In the genomic region with DNA sequence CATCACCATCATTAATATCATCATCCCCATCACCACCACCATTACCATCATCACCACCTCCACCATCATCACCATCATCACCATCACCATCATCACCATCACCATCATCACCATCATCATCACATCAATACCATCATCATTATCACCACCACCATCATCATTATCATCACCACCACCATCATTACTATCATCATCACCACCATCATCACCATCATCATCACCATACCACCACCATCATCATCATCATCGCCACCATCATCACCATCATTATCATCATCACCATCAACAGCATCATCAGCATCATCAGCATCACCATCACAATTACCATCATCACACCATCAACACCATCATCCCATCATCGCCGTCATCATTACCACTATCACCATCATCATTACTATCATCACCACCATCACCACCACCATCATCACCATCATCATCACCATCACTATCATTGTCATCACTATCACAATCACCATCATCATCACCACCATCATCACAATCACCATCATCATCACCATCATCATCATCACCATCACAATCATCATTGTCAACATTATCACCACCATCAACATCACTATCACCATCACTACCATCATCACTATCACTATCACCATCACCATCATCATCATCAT, we compare ENCODE assay signal across 26 cellular contexts.
"Had no signal": no experiment of that assay in that cellular context is flagged by ENCODE, and none has a peak within 500 bp of the region (broad histone marks: within the 10 kb centered on the region; RNA-seq: fewer than 3 reads in every experiment).

No MANE protein-coding gene starts in this region.

- H3K4me1 ChIP-seq: left lung, right atrium auricular region, stomach, testis, thyroid gland, transverse colon, upper lobe of left lung had no signal

- H3K9me3 Mint-ChIP-seq: natural killer cell treated with Interleukin-12 subunit alpha and Interleukin-12 subunit beta and Interleukin-15 and Interleukin-18, amount 100 ng/mL, for 72 hours; stimulated activated naive B cell treated with anti-CD40 and anti-IgM and Interleukin-4, amounts not matched to agents 10 μg/mL and 1 μg/mL and 100 μg/mL, for 72 hours had no signal

- H3K27ac Mint-ChIP-seq: mesothelial cell of epicardium; naive B cell; natural killer cell treated with Interleukin-12 subunit alpha and Interleukin-12 subunit beta and Interleukin-15 and Interleukin-18, amount 100 ng/mL, for 72 hours; progenitor cell of endocrine pancreas; stimulated activated naive B cell treated with anti-CD40 and anti-IgM and Interleukin-4, amounts not matched to agents 10 μg/mL and 1 μg/mL and 100 μg/mL, for 72 hours had no signal

- H3K4me1 Mint-ChIP-seq: mesothelial cell of epicardium; naive B cell; stimulated activated naive B cell treated with anti-CD40 and anti-IgM and Interleukin-4, amounts not matched to agents 10 μg/mL and 1 μg/mL and 100 μg/mL, for 72 hours had no signal

- ATAC-seq: left colon; left lung; natural killer cell treated with Interleukin-12 subunit alpha and Interleukin-12 subunit beta and Interleukin-15 and Interleukin-18, amount 100 ng/mL, for 72 hours; sciatic nerve; stimulated activated naive B cell treated with anti-CD40 and anti-IgM and Interleukin-4, amounts not matched to agents 10 μg/mL and 1 μg/mL and 100 μg/mL, for 72 hours; stimulated activated naive CD8-positive, alpha-beta T cell treated with anti-CD3 and anti-CD28 coated beads, Interleukin-15, Interleukin-2, amounts not matched to agents 100 U/mL and 50 U/mL, for 24 hours had no signal

- DNase-seq: kidney glomerular epithelial cell; left colon; left lung; mesendoderm; naive B cell; ovary; stimulated activated CD4-positive, alpha-beta T cell treated with anti-CD3 and anti-CD28 coated beads, Interleukin-12 subunit alpha, Interleukin-12 subunit beta, amount 100 ng/mL, for 4 hours; stimulated activated CD4-positive, alpha-beta T cell treated with anti-CD3 and anti-CD28 coated beads, Interleukin-15, amount 100 ng/mL, for 24 hours; stimulated activated CD4-positive, alpha-beta T cell treated with anti-CD3 and anti-CD28 coated beads, Interleukin-2, amount 100 ng/mL, for 24 hours; stimulated activated CD4-positive, alpha-beta T cell treated with anti-CD3 and anti-CD28 coated beads, Interleukin-4, amount 100 ng/mL, for 1 hour; stimulated activated naive B cell treated with anti-CD40 and anti-IgM and Interleukin-4, amounts not matched to agents 10 μg/mL and 1 μg/mL and 100 μg/mL, for 72 hours; stimulated activated naive CD8-positive, alpha-beta T cell treated with anti-CD3 and anti-CD28 coated beads, Interleukin-15, Interleukin-2, amounts not matched to agents 100 U/mL and 50 U/mL, for 24 hours; stomach; testis; thyroid gland; transverse colon; upper lobe of left lung had no signal

- H3K27me3 ChIP-seq: hepatocyte, left lung, ovary, right atrium auricular region, stomach, testis, thyroid gland, transverse colon, upper lobe of left lung had no signal

- H3K36me3 ChIP-seq: left lung, ovary, right atrium auricular region, stomach, thyroid gland, transverse colon, upper lobe of left lung had no signal

- FAIRE-seq: keratinocyte had no signal

- H3K4me3 ChIP-seq: hepatocyte, left lung, lung, ovary, right atrium auricular region, skin epidermis, stomach, testis, thyroid gland, transverse colon, upper lobe of left lung had no signal

- H3K27ac ChIP-seq: hepatocyte, left lung, ovary, right atrium auricular region, skin epidermis, stomach, testis, thyroid gland, transverse colon, upper lobe of left lung had no signal

- H3K4me2 ChIP-seq: hepatocyte had no signal

- H3K79me2 ChIP-seq: hepatocyte had no signal

- H3K9me3 ChIP-seq: left lung, ovary, right atrium auricular region, stomach, testis, thyroid gland, transverse colon, upper lobe of left lung had no signal

- H3K27me3 Mint-ChIP-seq: naive B cell, progenitor cell of endocrine pancreas had no signal

- H2AFZ ChIP-seq: hepatocyte had no signal

- H3K4me3 Mint-ChIP-seq: mesothelial cell of epicardium; naive B cell; natural killer cell treated with Interleukin-12 subunit alpha and Interleukin-12 subunit beta and Interleukin-15 and Interleukin-18, amount 100 ng/mL, for 72 hours; stimulated activated naive B cell treated with anti-CD40 and anti-IgM and Interleukin-4, amounts not matched to agents 10 μg/mL and 1 μg/mL and 100 μg/mL, for 72 hours had no signal

- H3K36me3 Mint-ChIP-seq: mesothelial cell of epicardium; naive B cell; natural killer cell treated with Interleukin-12 subunit alpha and Interleukin-12 subunit beta and Interleukin-15 and Interleukin-18, amount 100 ng/mL, for 72 hours; stimulated activated naive B cell treated with anti-CD40 and anti-IgM and Interleukin-4, amounts not matched to agents 10 μg/mL and 1 μg/mL and 100 μg/mL, for 72 hours had no signal
